1 cellular context compared by ENCODE assay signal in the genomic region with DNA sequence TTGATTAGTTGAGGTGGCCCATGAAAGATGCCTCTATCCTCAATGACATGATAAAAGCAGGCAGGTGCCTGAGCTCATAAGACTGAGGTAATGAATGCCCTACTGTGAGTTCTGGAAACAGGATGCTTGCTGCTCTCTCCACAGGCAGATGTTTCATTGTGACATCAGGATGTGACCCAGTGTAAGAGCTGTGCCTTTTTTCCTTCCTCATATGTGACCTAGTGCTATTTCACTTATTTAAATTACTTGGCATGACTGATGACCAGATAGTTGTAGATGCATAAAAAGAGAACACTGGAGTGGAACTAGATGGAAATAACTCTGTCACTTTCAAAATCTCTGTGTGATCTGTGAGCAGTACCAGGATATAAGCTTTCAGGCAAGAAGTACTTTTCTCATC.
TF ChIP-seq lines count a peak whose summit lies in the region.

No MANE protein-coding gene starts in this region.

TF ChIP-seq in GM23338, 12 proteins besides CTCF, POLR2A, EP300 and RAD21 (continued from another document):
- TF ChIP-seq, protein P1, sequence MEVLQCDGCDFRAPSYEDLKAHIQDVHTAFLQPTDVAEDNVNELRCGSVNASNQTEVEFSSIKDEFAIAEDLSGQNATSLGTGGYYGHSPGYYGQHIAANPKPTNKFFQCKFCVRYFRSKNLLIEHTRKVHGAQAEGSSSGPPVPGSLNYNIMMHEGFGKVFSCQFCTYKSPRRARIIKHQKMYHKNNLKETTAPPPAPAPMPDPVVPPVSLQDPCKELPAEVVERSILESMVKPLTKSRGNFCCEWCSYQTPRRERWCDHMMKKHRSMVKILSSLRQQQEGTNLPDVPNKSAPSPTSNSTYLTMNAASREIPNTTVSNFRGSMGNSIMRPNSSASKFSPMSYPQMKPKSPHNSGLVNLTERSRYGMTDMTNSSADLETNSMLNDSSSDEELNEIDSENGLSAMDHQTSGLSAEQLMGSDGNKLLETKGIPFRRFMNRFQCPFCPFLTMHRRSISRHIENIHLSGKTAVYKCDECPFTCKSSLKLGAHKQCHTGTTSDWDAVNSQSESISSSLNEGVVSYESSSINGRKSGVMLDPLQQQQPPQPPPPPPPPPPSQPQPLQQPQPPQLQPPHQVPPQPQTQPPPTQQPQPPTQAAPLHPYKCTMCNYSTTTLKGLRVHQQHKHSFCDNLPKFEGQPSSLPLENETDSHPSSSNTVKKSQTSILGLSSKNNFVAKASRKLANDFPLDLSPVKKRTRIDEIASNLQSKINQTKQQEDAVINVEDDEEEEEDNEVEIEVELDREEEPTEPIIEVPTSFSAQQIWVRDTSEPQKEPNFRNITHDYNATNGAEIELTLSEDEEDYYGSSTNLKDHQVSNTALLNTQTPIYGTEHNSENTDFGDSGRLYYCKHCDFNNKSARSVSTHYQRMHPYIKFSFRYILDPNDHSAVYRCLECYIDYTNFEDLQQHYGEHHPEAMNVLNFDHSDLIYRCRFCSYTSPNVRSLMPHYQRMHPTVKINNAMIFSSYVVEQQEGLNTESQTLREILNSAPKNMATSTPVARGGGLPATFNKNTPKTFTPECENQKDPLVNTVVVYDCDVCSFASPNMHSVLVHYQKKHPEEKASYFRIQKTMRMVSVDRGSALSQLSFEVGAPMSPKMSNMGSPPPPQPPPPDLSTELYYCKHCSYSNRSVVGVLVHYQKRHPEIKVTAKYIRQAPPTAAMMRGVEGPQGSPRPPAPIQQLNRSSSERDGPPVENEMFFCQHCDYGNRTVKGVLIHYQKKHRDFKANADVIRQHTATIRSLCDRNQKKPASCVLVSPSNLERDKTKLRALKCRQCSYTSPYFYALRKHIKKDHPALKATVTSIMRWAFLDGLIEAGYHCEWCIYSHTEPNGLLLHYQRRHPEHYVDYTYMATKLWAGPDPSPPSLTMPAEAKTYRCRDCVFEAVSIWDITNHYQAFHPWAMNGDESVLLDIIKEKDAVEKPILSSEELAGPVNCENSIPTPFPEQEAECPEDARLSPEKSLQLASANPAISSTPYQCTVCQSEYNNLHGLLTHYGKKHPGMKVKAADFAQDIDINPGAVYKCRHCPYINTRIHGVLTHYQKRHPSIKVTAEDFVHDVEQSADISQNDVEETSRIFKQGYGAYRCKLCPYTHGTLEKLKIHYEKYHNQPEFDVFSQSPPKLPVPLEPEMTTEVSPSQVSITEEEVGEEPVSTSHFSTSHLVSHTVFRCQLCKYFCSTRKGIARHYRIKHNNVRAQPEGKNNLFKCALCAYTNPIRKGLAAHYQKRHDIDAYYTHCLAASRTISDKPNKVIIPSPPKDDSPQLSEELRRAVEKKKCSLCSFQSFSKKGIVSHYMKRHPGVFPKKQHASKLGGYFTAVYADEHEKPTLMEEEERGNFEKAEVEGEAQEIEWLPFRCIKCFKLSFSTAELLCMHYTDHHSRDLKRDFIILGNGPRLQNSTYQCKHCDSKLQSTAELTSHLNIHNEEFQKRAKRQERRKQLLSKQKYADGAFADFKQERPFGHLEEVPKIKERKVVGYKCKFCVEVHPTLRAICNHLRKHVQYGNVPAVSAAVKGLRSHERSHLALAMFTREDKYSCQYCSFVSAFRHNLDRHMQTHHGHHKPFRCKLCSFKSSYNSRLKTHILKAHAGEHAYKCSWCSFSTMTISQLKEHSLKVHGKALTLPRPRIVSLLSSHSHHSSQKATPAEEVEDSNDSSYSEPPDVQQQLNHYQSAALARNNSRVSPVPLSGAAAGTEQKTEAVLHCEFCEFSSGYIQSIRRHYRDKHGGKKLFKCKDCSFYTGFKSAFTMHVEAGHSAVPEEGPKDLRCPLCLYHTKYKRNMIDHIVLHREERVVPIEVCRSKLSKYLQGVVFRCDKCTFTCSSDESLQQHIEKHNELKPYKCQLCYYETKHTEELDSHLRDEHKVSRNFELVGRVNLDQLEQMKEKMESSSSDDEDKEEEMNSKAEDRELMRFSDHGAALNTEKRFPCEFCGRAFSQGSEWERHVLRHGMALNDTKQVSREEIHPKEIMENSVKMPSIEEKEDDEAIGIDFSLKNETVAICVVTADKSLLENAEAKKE (CRISPR knock-in tag; IDR thresholded peaks at IDR 0.05): no peak
